22 cellular contexts compared by ENCODE assay signal in the genomic region with DNA sequence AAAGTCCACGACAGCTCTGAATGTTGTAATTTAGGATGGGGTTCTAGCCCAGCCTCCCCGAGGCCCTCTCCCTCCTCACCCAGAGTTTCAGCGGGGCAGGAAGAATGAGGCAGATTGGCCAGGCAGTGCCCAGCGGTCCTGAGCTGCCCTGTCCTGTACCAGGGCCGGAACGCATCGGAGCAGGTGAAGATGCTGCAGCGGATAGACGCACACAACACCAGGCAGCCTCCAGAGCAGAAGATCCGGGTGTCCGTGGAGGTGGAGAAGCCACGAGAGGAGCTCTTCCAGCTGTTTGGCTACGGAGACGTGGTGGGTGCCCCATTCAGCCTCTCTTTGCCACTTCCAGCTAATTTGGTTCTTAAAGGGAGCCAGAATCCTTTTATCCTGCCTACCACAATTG. TPM values are rescaled to one million over a fixed set of nuclear protein-coding genes. Genes with fewer than 3 reads are reported as not detected.
A peak's percentile ranks its signal among the peaks of the same experiment; 100 is the strongest.
DNase-seq lines count a peak whose midpoint lies in the region; ATAC-seq and TF ChIP-seq lines count a peak whose summit lies in the region.
"Had no signal": no experiment of that assay in that cellular context is flagged by ENCODE, and none has a peak within 500 bp of the region (broad histone marks: within the 10 kb centered on the region; RNA-seq: fewer than 3 reads in every experiment).

No MANE protein-coding gene starts in this region.

- no peak for TF ChIP-seq CTCF in CD14-positive monocyte (IDR thresholded peaks at IDR 0.05)
- no peak for TF ChIP-seq CTCF in glutamatergic neuron (IDR thresholded peaks at IDR 0.05; ENCODE audit: partially characterized antibody, unreplicated experiment)
- TF ChIP-seq CTCF in neural progenitor cell (IDR thresholded peaks at IDR 0.05), result no peak
- TF ChIP-seq CTCF in adrenal gland (IDR thresholded peaks at IDR 0.05), result no peak

- H3K4me3 Mint-ChIP-seq in CD14-positive monocyte (no peak overlapping the region), glutamatergic neuron (ENCODE audit: unreplicated experiment) (no peak overlapping the region), neural progenitor cell (no peak overlapping the region)
- H3K4me3 Mint-ChIP-seq: HFFc6 had no signal

- no peak for TF ChIP-seq POLR2A in adrenal gland (IDR thresholded peaks at IDR 0.05)

- H3K27ac ChIP-seq in neural progenitor cell (no peak overlapping the region), adrenal gland (no peak overlapping the region)
- H3K27ac ChIP-seq: A549 had no signal

- H2AFZ ChIP-seq in neural progenitor cell (replicated peaks), result no peak overlapping the region

- H3K27me3 Mint-ChIP-seq in CD14-positive monocyte (ENCODE audit: low read depth in 3 of 3) (peaks cover 0 to 3% (median 3%) of the 10 kb centered on the region in 3 donors), glutamatergic neuron (ENCODE audit: unreplicated experiment) (peaks cover 6% of the 10 kb centered on the region), neural progenitor cell (ENCODE audit: insufficient read depth, low read depth) (peaks cover 16% of the 10 kb centered on the region)
- H3K27me3 Mint-ChIP-seq: CD4-positive, alpha-beta memory T cell had no signal

- H3K9ac ChIP-seq in neural progenitor cell, result no peak overlapping the region

- 88 to 96% (median 91%) methylated on average over 14 of the region's 14 CpGs for WGBS in adrenal gland, 4 donors

- no peak overlapping the region for H3K4me2 ChIP-seq in neural progenitor cell
- H3K4me2 ChIP-seq: A549 had no signal

- H3K9me3 Mint-ChIP-seq in CD14-positive monocyte (no peaks in the 10 kb centered on the region), glutamatergic neuron (ENCODE audit: unreplicated experiment) (peaks cover 5% of the 10 kb centered on the region), neural progenitor cell (no peaks in the 10 kb centered on the region)
- H3K9me3 Mint-ChIP-seq: CD4-positive, alpha-beta memory T cell; HFFc6 had no signal

- H3K79me2 ChIP-seq in neural progenitor cell (ENCODE audit: low read depth), result no peaks in the 10 kb centered on the region

- H3K4me1 ChIP-seq in neural progenitor cell (no peaks in the 10 kb centered on the region), adrenal gland (replicated peaks in 1 of 2) (peaks cover 13 to 25% of the 10 kb centered on the region in 2 donors)

- H3K36me3 Mint-ChIP-seq in CD14-positive monocyte (no peaks in the 10 kb centered on the region), glutamatergic neuron (ENCODE audit: unreplicated experiment) (no peaks in the 10 kb centered on the region), neural progenitor cell (no peaks in the 10 kb centered on the region)

- ATAC-seq in HG03432 (IDR thresholded peaks at IDR 0.05; ENCODE audit: unreplicated experiment), result no peak
- ATAC-seq: A549 had no signal

- no peak for DNase-seq in CD14-positive monocyte (ENCODE audit: low spot score)
- DNase-seq in glutamatergic neuron, result no peak
- DNase-seq in neural progenitor cell (ENCODE audit: low spot score), result no peak
- DNase-seq in adrenal gland, result no peak
- no peak for DNase-seq in retina
- DNase-seq: 8988T; ACHN; AML-193; BE2C; Calu3; CD4-positive, alpha-beta memory T cell; COR-L47; DMS53; DMS79 treated with DMSO at 0.1 percent for 48 hours; GF-D8; GOT3; HFFc6 had no signal

- H3K36me3 ChIP-seq in neural progenitor cell (no peaks in the 10 kb centered on the region), adrenal gland (replicated peaks in 1 of 2) (no peaks in the 10 kb centered on the region)
- H3K36me3 ChIP-seq: BE2C; BLaER1 treated with 17β-estradiol and CSF1 and Interleukin-3, amounts not matched to agents 10 nM and 100 nM had no signal

- intact Hi-C loops in CD14-positive monocyte (cut with micrococcal nuclease), result loop anchor here (5.0 kb wide), 4 partner anchors 35 to 205 kb away; a partner anchor contains a TSS
- intact Hi-C loops in adrenal gland (cut with DNase I), result loop anchor here (5.0 to 10.0 kb wide), 2 partner anchors 177 to 205 kb away; a partner anchor contains a TSS

- no peaks in the 10 kb centered on the region for H3K9me3 ChIP-seq in neural progenitor cell (ENCODE audit: low read depth)
- no peaks in the 10 kb centered on the region for H3K9me3 ChIP-seq in adrenal gland (replicated peaks in 1 of 3)
- H3K9me3 ChIP-seq: A549; BE2C; BLaER1 treated with 17β-estradiol and CSF1 and Interleukin-3, amounts not matched to agents 10 nM and 100 nM; HAP-1 had no signal

- H3K4me3 ChIP-seq in neural progenitor cell (no peak overlapping the region), adrenal gland (no peak overlapping the region)
- H3K4me3 ChIP-seq: A549; BLaER1 treated with 17β-estradiol and CSF1 and Interleukin-3, amounts not matched to agents 10 nM and 100 nM; HAP-1 had no signal

- peaks cover 21% of the 10 kb centered on the region for H3K4me1 Mint-ChIP-seq in CD14-positive monocyte
- H3K4me1 Mint-ChIP-seq in glutamatergic neuron (ENCODE audit: low read depth, unreplicated experiment), result peaks cover 3% of the 10 kb centered on the region
- H3K4me1 Mint-ChIP-seq in neural progenitor cell, result peaks cover 9% of the 10 kb centered on the region

- H3F3A ChIP-seq in neural progenitor cell (ENCODE audit: low read depth), result no peaks in the 10 kb centered on the region

- peak overlapping the region; percentile 14 to 96 (median 88) for H3K27ac Mint-ChIP-seq in CD14-positive monocyte
- H3K27ac Mint-ChIP-seq in glutamatergic neuron (ENCODE audit: unreplicated experiment), result peak overlapping the region; percentile 43
- H3K27ac Mint-ChIP-seq in neural progenitor cell, result peak overlapping the region; percentile 37
- H3K27ac Mint-ChIP-seq: HFFc6 had no signal

- no peaks in the 10 kb centered on the region for H4K20me1 ChIP-seq in neural progenitor cell (ENCODE audit: low read depth)
- H4K20me1 ChIP-seq: BLaER1 treated with 17β-estradiol and CSF1 and Interleukin-3, amounts not matched to agents 10 nM and 100 nM had no signal

- H3K27me3 ChIP-seq in neural progenitor cell, result no peaks in the 10 kb centered on the region
- no peaks in the 10 kb centered on the region for H3K27me3 ChIP-seq in adrenal gland
- H3K27me3 ChIP-seq: BE2C; BLaER1 treated with 17β-estradiol and CSF1 and Interleukin-3, amounts not matched to agents 10 nM and 100 nM had no signal

RNA-seq across cellular contexts. Expression of a gene that starts 10.8 kb away (rescaled TPM):
- polyA plus RNA-seq in CD14-positive monocyte, result 1 to 10 TPM; 6.6 to 7.3 TPM
- 5.3 TPM for total RNA-seq in glutamatergic neuron (ENCODE audit: unreplicated experiment)
- total RNA-seq in neural progenitor cell (ENCODE audit: low replicate concordance), result 3.3 and 5.0 TPM in 2 replicates
- total RNA-seq in adrenal gland, result 10 to 100 TPM in 4 of 8 donors, 1 to 10 TPM in 4; 4.0 to 14.4 (median 10.0) TPM
- polyA plus RNA-seq in adrenal gland, result 1 to 10 TPM; 3.3 to 6.7 (median 4.9) TPM

RNA-seq across cellular contexts. Expression of a gene that starts 18.9 kb away (rescaled TPM):
- polyA plus RNA-seq in CD14-positive monocyte, result 1 to 10 TPM in 1 of 2 donors, under 1 TPM in 1; 0.44 to 1.0 TPM
- total RNA-seq in glutamatergic neuron (ENCODE audit: unreplicated experiment), result 3.2 TPM
- total RNA-seq in neural progenitor cell (ENCODE audit: low replicate concordance), result 0.15 and 5.1 TPM in 2 replicates
- total RNA-seq in adrenal gland, result 100 to 1,000 TPM in 5 of 8 donors, 10 to 100 TPM in 3; 51.6 to 243 (median 127) TPM
- polyA plus RNA-seq in adrenal gland, result 100 to 1,000 TPM in 1 of 3 donors, 10 to 100 TPM in 1, 1 to 10 TPM in 1; 4.2 to 168 (median 84.4) TPM

RNA-seq across cellular contexts. Expression of a gene that starts 21.6 kb away (rescaled TPM):
- polyA plus RNA-seq in CD14-positive monocyte (not detected), adrenal gland (1 to 10 TPM; 1.8 to 2.0 (median 2.0) TPM)
- total RNA-seq in glutamatergic neuron (ENCODE audit: unreplicated experiment) (1.3 TPM), neural progenitor cell (ENCODE audit: low replicate concordance) (2.1 and 3.0 TPM in 2 replicates), adrenal gland (1 to 10 TPM in 4 of 8 donors, under 1 TPM in 3, not detected in 1; 0.52 to 4.7 (median 1.1) TPM)

RNA-seq across cellular contexts. Expression of a gene that starts 25.9 kb away (rescaled TPM):
- polyA plus RNA-seq in CD14-positive monocyte, result 100 to 1,000 TPM; 615 to 635 TPM
- 215 TPM for total RNA-seq in glutamatergic neuron (ENCODE audit: unreplicated experiment)
- 84.6 and 256 TPM in 2 replicates for total RNA-seq in neural progenitor cell (ENCODE audit: low replicate concordance)
- 100 to 1,000 TPM; 174 to 573 (median 381) TPM for total RNA-seq in adrenal gland
- 100 to 1,000 TPM; 387 to 602 (median 531) TPM for polyA plus RNA-seq in adrenal gland

RNA-seq across cellular contexts. Expression of a gene that starts 26.3 kb away (rescaled TPM):
- under 1 TPM; 0.08 to 0.25 TPM for polyA plus RNA-seq in CD14-positive monocyte
- total RNA-seq in glutamatergic neuron (ENCODE audit: unreplicated experiment), result not detected
- total RNA-seq in neural progenitor cell (ENCODE audit: low replicate concordance), result 0.65 and 1.1 TPM in 2 replicates
- 1 to 10 TPM in 6 of 8 donors, under 1 TPM in 1, not detected in 1; 0.79 to 3.3 (median 1.5) TPM for total RNA-seq in adrenal gland
- 1 to 10 TPM in 2 of 3 donors, under 1 TPM in 1; 0.90 to 6.0 (median 4.4) TPM for polyA plus RNA-seq in adrenal gland
- total RNA-seq: G401, HFFc6 had no signal

Comparison
In these comparisons a context has a peak if more than half of its experiments do, and no peak if none do; other contexts are left out.
1. H3K27ac Mint-ChIP-seq: peak in every context shown above with its lines; median percentile 88 in CD14-positive monocyte; 43 in glutamatergic neuron; 37 in neural progenitor cell.